Comparison of ENCODE assay signal across 1 cellular context in genomic region chr5:173671121-173671949, GRCh38.
TF ChIP-seq lines count a peak whose summit lies in the region.

No MANE protein-coding gene starts in this region.

TF ChIP-seq in HepG2, 621 proteins besides CTCF, POLR2A, EP300 and RAD21 (continued from another document):
- TF ChIP-seq ZNF142 (CRISPR knock-in tag; IDR thresholded peaks at IDR 0.05) (no peak), KDM3A (CRISPR knock-in tag; IDR thresholded peaks at IDR 0.05; ENCODE audit: low read depth) (no peak), ZNF841 (CRISPR knock-in tag; IDR thresholded peaks at IDR 0.05; ENCODE audit: borderline replicate concordance) (no peak), ZSCAN30 (CRISPR knock-in tag; IDR thresholded peaks at IDR 0.05) (no peak), RELA (CRISPR knock-in tag; IDR thresholded peaks at IDR 0.05) (no peak), NPAS2 (CRISPR knock-in tag; IDR thresholded peaks at IDR 0.05; ENCODE audit: borderline replicate concordance) (no peak), ZNF335 (CRISPR knock-in tag; IDR thresholded peaks at IDR 0.05) (no peak), HCFC1 (IDR thresholded peaks at IDR 0.05; ENCODE audit: low read depth, low read length) (no peak), RFX5 (IDR thresholded peaks at IDR 0.05; ENCODE audit: low read depth, low read length) (no peak), NR2C2 (CRISPR knock-in tag; IDR thresholded peaks at IDR 0.05; ENCODE audit: borderline replicate concordance) (0 out of 2 replicates have a peak, but pooled peaks have one; percentile 15), NAIF1 (CRISPR knock-in tag; IDR thresholded peaks at IDR 0.05; ENCODE audit: borderline replicate concordance) (no peak)
- TF ChIP-seq, protein P1, sequence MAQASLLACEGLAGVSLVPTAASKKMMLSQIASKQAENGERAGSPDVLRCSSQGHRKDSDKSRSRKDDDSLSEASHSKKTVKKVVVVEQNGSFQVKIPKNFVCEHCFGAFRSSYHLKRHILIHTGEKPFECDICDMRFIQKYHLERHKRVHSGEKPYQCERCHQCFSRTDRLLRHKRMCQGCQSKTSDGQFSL (CRISPR knock-in tag; IDR thresholded peaks at IDR 0.05), result no peak
